In the genomic region with DNA sequence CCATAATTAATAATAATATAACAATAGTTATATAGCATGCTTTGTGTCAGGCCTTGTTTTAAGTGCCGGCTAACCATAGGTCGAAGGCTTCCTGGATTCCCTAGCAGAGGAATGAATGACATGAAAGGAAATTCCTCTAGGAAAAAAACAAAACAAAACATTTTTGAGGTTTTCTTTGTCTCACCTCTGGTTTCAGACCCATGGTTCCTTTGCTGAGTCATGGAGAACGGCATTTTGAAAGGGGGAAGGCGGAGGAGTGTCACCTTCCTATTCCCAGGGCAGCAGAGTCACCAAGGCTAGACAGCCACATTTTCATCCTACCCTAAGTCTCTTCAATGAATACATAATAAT, we compare ENCODE assay signal across 8 cellular contexts. TPM values are rescaled to one million over a fixed set of nuclear protein-coding genes. Genes with fewer than 3 reads are reported as not detected.
A peak's percentile ranks its signal among the peaks of the same experiment; 100 is the strongest.
DNase-seq lines count a peak whose midpoint lies in the region; ATAC-seq, FAIRE-seq and TF ChIP-seq lines count a peak whose summit lies in the region.

No MANE protein-coding gene starts in this region.

- no peak overlapping the region for H3K27ac ChIP-seq in CD8-positive, alpha-beta T cell (ENCODE audit: low read depth, low read length)
- H3K27ac ChIP-seq in brain microvascular endothelial cell (peak overlapping the region; percentile 50), mesendoderm (ENCODE audit: low read depth, low read length) (no peak overlapping the region)

- H3K4ac ChIP-seq in mesendoderm (ENCODE audit: low read depth, low read length): no peak overlapping the region

- H2BK5ac ChIP-seq in mesendoderm (ENCODE audit: low read length): no peak overlapping the region

- H3K27me3 ChIP-seq in CD8-positive, alpha-beta T cell (ENCODE audit: insufficient read depth, low read length): no peaks in the 10 kb centered on the region
- H3K27me3 ChIP-seq in brain microvascular endothelial cell (replicated peaks): no peaks in the 10 kb centered on the region
- no peaks in the 10 kb centered on the region for H3K27me3 ChIP-seq in mesendoderm (ENCODE audit: insufficient read depth, low read length, poor library complexity)

- DNase-seq in CD8-positive, alpha-beta T cell: no peak
- peak; percentile 67 for DNase-seq in HTR-8/SVneo (ENCODE audit: insufficient read length, low spot score)
- peak; percentile 52 for DNase-seq in brain microvascular endothelial cell
- peak; percentile 92 for DNase-seq in mesendoderm
- no peak for DNase-seq in GM10266 (ENCODE audit: extremely low spot score)
- DNase-seq in midbrain (lab: John Stamatoyannopoulos, UW): no peak
- DNase-seq in COLO829 (ENCODE audit: low spot score): no peak

- peak overlapping the region; percentile 69 for H3K56ac ChIP-seq in mesendoderm (ENCODE audit: low read length)

- no peaks in the 10 kb centered on the region for H3K27me3 Mint-ChIP-seq in CD8-positive, alpha-beta T cell (ENCODE audit: low read depth)

- in situ Hi-C loops in brain microvascular endothelial cell (cut with HindIII; ENCODE audit: low pct_ligation_motif_present, low sequenced_read_pairs): no loop called here

- H3K36me3 Mint-ChIP-seq in CD8-positive, alpha-beta T cell: peaks cover 60% of the 10 kb centered on the region

- peaks cover 14% of the 10 kb centered on the region for H3K36me3 ChIP-seq in CD8-positive, alpha-beta T cell (ENCODE audit: insufficient read depth, low read length)
- H3K36me3 ChIP-seq in brain microvascular endothelial cell (replicated peaks) (no peaks in the 10 kb centered on the region), mesendoderm (ENCODE audit: control insufficient read depth, insufficient read depth, low read length) (no peaks in the 10 kb centered on the region)

- no peak overlapping the region for H2AK5ac ChIP-seq in mesendoderm (ENCODE audit: low read length)

- intact Hi-C loops in CD8-positive, alpha-beta T cell (cut with DNase I, micrococcal nuclease): no loop called here

- no peak overlapping the region for H2BK15ac ChIP-seq in mesendoderm (replicated peaks; ENCODE audit: low read depth)

- no peak for TF ChIP-seq CTCF in CD8-positive, alpha-beta T cell (IDR thresholded peaks at IDR 0.05)
- TF ChIP-seq CTCF in brain microvascular endothelial cell (IDR thresholded peaks at IDR 0.05; ENCODE audit: low read depth, low read length, missing control alignments) (no peak), GM10266 (IDR thresholded peaks at IDR 0.05; ENCODE audit: control insufficient read depth, insufficient read depth, low read depth, missing control alignments) (no peak)

- WGBS in mesendoderm (ENCODE audit: extremely low coverage, insufficient coverage, low lambda C conversion rate): no CpG with 5 or more reads among the region's 4 CpGs

- H3K18ac ChIP-seq in mesendoderm (ENCODE audit: low read length): no peak overlapping the region

- CTCF ChIA-PET in CD8-positive, alpha-beta T cell (lab: Charles Lee): interaction anchor here (1.4 to 1.5 kb wide), 2 partner anchors 10 to 31 kb away, joined by 3 to 4 read pairs; no protein-coding TSS in a partner anchor

- H3K27ac Mint-ChIP-seq in CD8-positive, alpha-beta T cell: peak overlapping the region; percentile 91

- no peak overlapping the region for H3K4me2 ChIP-seq in mesendoderm (ENCODE audit: low read length)

- ATAC-seq in CD8-positive, alpha-beta T cell: no peak
- ATAC-seq in HG03439 (IDR thresholded peaks at IDR 0.05; ENCODE audit: unreplicated experiment): no peak

- H3K4me3 Mint-ChIP-seq in CD8-positive, alpha-beta T cell: no peak overlapping the region

- no peaks in the 10 kb centered on the region for H3K9me3 ChIP-seq in CD8-positive, alpha-beta T cell (ENCODE audit: low read length)

- FAIRE-seq in HTR-8/SVneo (lab: Jason Lieb, UNC): no peak

- H3K79me1 ChIP-seq in mesendoderm (ENCODE audit: low read length): no peaks in the 10 kb centered on the region

- POLR2A ChIA-PET in CD8-positive, alpha-beta T cell (lab: Charles Lee): interaction anchor here (0.9 to 1.6 kb wide), 2 partner anchors 14 to 28 kb away, joined by 3 to 4 read pairs; no protein-coding TSS in a partner anchor

- H3K9ac ChIP-seq in mesendoderm (ENCODE audit: low read length): no peak overlapping the region

- no peak overlapping the region for H4K5ac ChIP-seq in mesendoderm (ENCODE audit: low read length)

- H3K4me3 ChIP-seq in CD8-positive, alpha-beta T cell (ENCODE audit: low read depth, low read length): no peak overlapping the region
- no peak overlapping the region for H3K4me3 ChIP-seq in brain microvascular endothelial cell (ENCODE audit: low read depth, low read length)
- no peak overlapping the region for H3K4me3 ChIP-seq in mesendoderm (ENCODE audit: low read length)

- H3K79me2 ChIP-seq in mesendoderm (ENCODE audit: control insufficient read depth, insufficient read depth, low read length): no peaks in the 10 kb centered on the region

- peaks cover 77% of the 10 kb centered on the region for H3K4me1 ChIP-seq in CD8-positive, alpha-beta T cell (ENCODE audit: insufficient read depth, low read length)
- H3K4me1 ChIP-seq in mesendoderm (ENCODE audit: control insufficient read depth, low read depth, low read length): peaks cover 7% of the 10 kb centered on the region

- H4K8ac ChIP-seq in mesendoderm (ENCODE audit: low read depth, low read length): no peak overlapping the region

- H3K9me3 Mint-ChIP-seq in CD8-positive, alpha-beta T cell: no peaks in the 10 kb centered on the region

- no peak overlapping the region for H3K23ac ChIP-seq in mesendoderm (ENCODE audit: low read length)

- H3K4me1 Mint-ChIP-seq in CD8-positive, alpha-beta T cell (ENCODE audit: low read depth): peaks cover 79% of the 10 kb centered on the region

- no peak overlapping the region for H2BK120ac ChIP-seq in mesendoderm (ENCODE audit: low read depth, low read length)

RNA-seq across cellular contexts. Expression of a gene that starts 25.3 kb away (rescaled TPM):
- 100 to 1,000 TPM; 129 to 135 TPM for total RNA-seq in CD8-positive, alpha-beta T cell
- polyA plus RNA-seq in mesendoderm (2013, experiment 1 of 2): 15.1 TPM
- 15.5 TPM for polyA plus RNA-seq in mesendoderm (2013, experiment 2 of 2)

RNA-seq across cellular contexts. Expression of a gene that starts 45.6 kb away (rescaled TPM):
- total RNA-seq in CD8-positive, alpha-beta T cell: 1 to 10 TPM; 3.2 to 6.2 TPM
- polyA plus RNA-seq in mesendoderm (2013, experiment 1 of 2): 37.8 TPM
- polyA plus RNA-seq in mesendoderm (2013, experiment 2 of 2): 36.4 TPM

RNA-seq across cellular contexts. Expression of a gene that starts 46.0 kb away (rescaled TPM):
- 1 to 10 TPM; 1.8 TPM for total RNA-seq in CD8-positive, alpha-beta T cell
- 25.6 TPM for polyA plus RNA-seq in mesendoderm (2013, experiment 1 of 2)
- polyA plus RNA-seq in mesendoderm (2013, experiment 2 of 2): 24.2 TPM

Comparison
In these comparisons a context has a peak if more than half of its experiments do, and no peak if none do; other contexts are left out.
1. DNase-seq: peak in HTR-8/SVneo (single experiment), brain microvascular endothelial cell (single experiment) and mesendoderm (single experiment); none in CD8-positive, alpha-beta T cell (0 of 7), GM10266 (single experiment), midbrain (single experiment) and COLO829 (single experiment).